In genomic region chr4:124711469-124712416, GRCh38 we compare ENCODE assay signal across 8 cellular contexts. TPM values are rescaled to one million over a fixed set of nuclear protein-coding genes. Genes with fewer than 3 reads are reported as not detected.
DNase-seq lines count a peak whose midpoint lies in the region; ATAC-seq and TF ChIP-seq lines count a peak whose summit lies in the region.

No MANE protein-coding gene starts in this region.

- no peaks in the 10 kb centered on the region for H3K9me2 ChIP-seq in SU-DHL-6 (replicated peaks; ENCODE audit: insufficient read depth, low read length)

- H3K9ac ChIP-seq in SU-DHL-6 (ENCODE audit: low read length) (peak overlapping the region; percentile 52), endodermal cell (ENCODE audit: extremely low read depth, low read length, poor library complexity, severe bottlenecking) (peak overlapping the region; percentile 61)

- H2AFZ ChIP-seq in SU-DHL-6 (ENCODE audit: low read depth, low read length, severe bottlenecking), result peak overlapping the region; percentile 54

- H3F3A ChIP-seq in SU-DHL-6 (ENCODE audit: insufficient read depth), result no peaks in the 10 kb centered on the region

- peaks cover 25% of the 10 kb centered on the region for H3K4me1 Mint-ChIP-seq in endodermal cell

- H3K27me3 ChIP-seq in SU-DHL-6 (ENCODE audit: low read length) (no peaks in the 10 kb centered on the region), endodermal cell (ENCODE audit: control insufficient read depth, insufficient read depth, low read length, poor library complexity, severe bottlenecking) (no peaks in the 10 kb centered on the region), lung (ENCODE audit: control insufficient read depth, insufficient read depth) (no peaks in the 10 kb centered on the region)

- H3K36me3 Mint-ChIP-seq in endodermal cell (ENCODE audit: low read depth), result peaks cover 16% of the 10 kb centered on the region

- no peaks in the 10 kb centered on the region for H4K20me1 ChIP-seq in SU-DHL-6 (ENCODE audit: low read depth, low read length)

- H3K27me3 Mint-ChIP-seq in endodermal cell (ENCODE audit: insufficient read depth), result no peaks in the 10 kb centered on the region

- DNase-seq in AG08396 (ENCODE audit: low spot score) (peak; percentile 66), MV-4-11 (lab: John Stamatoyannopoulos, UW) (peak; percentile 84), endodermal cell (peak; percentile 90), lung (ENCODE audit: low spot score) (peak; percentile 64), superior temporal gyrus (ENCODE audit: extremely low spot score) (peak; percentile 82)

- H3K79me2 ChIP-seq in SU-DHL-6 (ENCODE audit: insufficient read depth, low read length), result no peaks in the 10 kb centered on the region

- H3K27ac Mint-ChIP-seq in endodermal cell, result no peak overlapping the region

- peak overlapping the region; percentile 44 for H3K4me2 ChIP-seq in SU-DHL-6 (ENCODE audit: low read depth, low read length, poor library complexity, severe bottlenecking)

- ATAC-seq in HG02610 (IDR thresholded peaks at IDR 0.05; ENCODE audit: unreplicated experiment) (peak; percentile 31), lung (ENCODE audit: insufficient read depth, low FRiP score) (peak; percentile 43)

- H3K4me1 ChIP-seq in endodermal cell (ENCODE audit: control insufficient read depth, insufficient read depth, low read length) (no peaks in the 10 kb centered on the region), lung (ENCODE audit: control insufficient read depth in 2 of 2, insufficient read depth in 2 of 2, low read length in 2 of 2) (peaks cover 4 to 9% of the 10 kb centered on the region in 2 donors)

- H3K36me3 ChIP-seq in SU-DHL-6 (ENCODE audit: low read length) (no peaks in the 10 kb centered on the region), endodermal cell (ENCODE audit: control insufficient read depth, insufficient read depth, low read length) (peaks cover 25% of the 10 kb centered on the region), lung (ENCODE audit: control insufficient read depth in 2 of 2, insufficient read depth in 2 of 2, low read length in 2 of 2) (no peaks in the 10 kb centered on the region)

- WGBS in endodermal cell (ENCODE audit: insufficient coverage in 1 of 2, insufficient read length in 1 of 2), 2 experiments, result 0% methylated on average over 6 to 38 of the region's 38 CpGs
- 1% methylated on average over 33 to 38 of the region's 38 CpGs for WGBS in lung, 2 donors

- peak overlapping the region; percentile 54 for H3K4me3 ChIP-seq in SU-DHL-6 (ENCODE audit: insufficient read depth, low read length, poor library complexity, severe bottlenecking)
- H3K4me3 ChIP-seq in endodermal cell (ENCODE audit: low read length), result peak overlapping the region; percentile 92
- peak overlapping the region; percentile 81 for H3K4me3 ChIP-seq in lung

- no peak overlapping the region for H3K4me3 Mint-ChIP-seq in endodermal cell

- no peaks in the 10 kb centered on the region for H3K9me3 ChIP-seq in SU-DHL-6 (ENCODE audit: insufficient read depth, low read length)
- H3K9me3 ChIP-seq in endodermal cell (ENCODE audit: control insufficient read depth, low read length), result no peaks in the 10 kb centered on the region
- no peaks in the 10 kb centered on the region for H3K9me3 ChIP-seq in lung (ENCODE audit: control insufficient read depth in 2 of 2, insufficient read depth in 1 of 2, low read length in 1 of 2)

- no peak overlapping the region for H3K27ac ChIP-seq in SU-DHL-6 (ENCODE audit: low read depth, low read length)
- peak overlapping the region; percentile 95 for H3K27ac ChIP-seq in endodermal cell (ENCODE audit: low read depth, low read length)
- H3K27ac ChIP-seq in lung (ENCODE audit: low read depth in 1 of 2, low read length in 1 of 2), result peak overlapping the region; percentile 97

- H3K9me3 Mint-ChIP-seq in endodermal cell, result no peaks in the 10 kb centered on the region

- TF ChIP-seq CTCF in GM12873 (IDR thresholded peaks at IDR 0.05; ENCODE audit: insufficient read depth, low read depth, low read length, missing control alignments) (peak; percentile 10), SU-DHL-6 (IDR thresholded peaks at IDR 0.05; ENCODE audit: insufficient read depth, low read length, poor library complexity, severe bottlenecking) (no peak), endodermal cell (conservative IDR thresholded peaks at IDR 0.05) (no peak), lung (IDR thresholded peaks at IDR 0.05; ENCODE audit: control extremely low read depth, extremely low read depth) (no peak)

RNA-seq across cellular contexts. Expression of gene ANKRD50, which starts 0.8 kb away (rescaled TPM):
- total RNA-seq in endodermal cell (10 to 100 TPM; 21.1 to 23.1 TPM), lung (100 to 1,000 TPM in 1 of 2 donors, 10 to 100 TPM in 1; 16.7 to 137 TPM)
- polyA plus RNA-seq in endodermal cell (2013, experiment 1 of 2), result 28.6 TPM
- 31.0 TPM for polyA plus RNA-seq in endodermal cell (2013, experiment 2 of 2)
- 1 to 10 TPM; 4.0 to 6.5 TPM for polyA plus RNA-seq in lung
